ENCODE assay signal across 21 cellular contexts in the genomic region with DNA sequence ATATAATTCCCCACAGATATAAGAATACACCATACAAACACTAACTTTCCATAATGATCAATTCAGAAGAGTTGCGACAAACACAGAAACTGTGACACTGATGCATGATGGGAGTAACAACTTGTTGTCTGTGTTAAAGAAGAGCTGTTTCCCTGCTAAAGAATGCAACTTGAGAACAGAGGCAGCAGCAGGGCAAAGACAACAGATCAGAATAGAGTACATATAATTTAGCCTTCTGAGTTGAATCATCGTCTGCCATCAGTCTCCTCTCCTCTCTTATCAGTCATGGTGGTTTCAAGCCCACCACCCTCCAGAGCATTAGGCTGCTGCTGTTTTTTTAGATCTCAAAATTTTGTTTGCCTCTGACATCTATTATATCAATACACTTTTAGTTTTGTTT.
A peak's percentile ranks its signal among the peaks of the same experiment; 100 is the strongest.
DNase-seq lines count a peak whose midpoint lies in the region; TF ChIP-seq lines count a peak whose summit lies in the region.
"Had no signal": no experiment of that assay in that cellular context is flagged by ENCODE, and none has a peak within 500 bp of the region (broad histone marks: within the 10 kb centered on the region; RNA-seq: fewer than 3 reads in every experiment).

No MANE protein-coding gene starts in this region.

- WGBS in smooth muscle cell (ENCODE audit: low lambda C conversion rate), result 46% methylated on average over 2 of the region's 2 CpGs

- no peaks in the 10 kb centered on the region for H3K9me3 ChIP-seq in smooth muscle cell (replicated peaks; ENCODE audit: low read depth)
- no peaks in the 10 kb centered on the region for H3K9me3 ChIP-seq in Peyer's patch

- no peak overlapping the region for H2AFZ ChIP-seq in smooth muscle cell (ENCODE audit: low read depth)

- H3K4me3 ChIP-seq in brain microvascular endothelial cell (ENCODE audit: low read depth, low read length) (no peak overlapping the region), smooth muscle cell (no peak overlapping the region), Peyer's patch (no peak overlapping the region)

- in situ Hi-C loops in brain microvascular endothelial cell (cut with HindIII; ENCODE audit: low pct_ligation_motif_present, low sequenced_read_pairs), result no loop called here

- H3K79me2 ChIP-seq in smooth muscle cell (ENCODE audit: low read depth), result no peaks in the 10 kb centered on the region

- no peak for TF ChIP-seq POLR2A in Peyer's patch (IDR thresholded peaks at IDR 0.05)

- no peaks in the 10 kb centered on the region for H4K20me1 ChIP-seq in smooth muscle cell (ENCODE audit: low read depth)

- H3K27ac ChIP-seq in brain microvascular endothelial cell (no peak overlapping the region), smooth muscle cell (ENCODE audit: low read depth) (peak overlapping the region; percentile 48), Peyer's patch (no peak overlapping the region)
- H3K27ac ChIP-seq: HL-60 had no signal

- H3K4me1 ChIP-seq in smooth muscle cell (ENCODE audit: low read depth) (peaks cover 22% of the 10 kb centered on the region), Peyer's patch (no peaks in the 10 kb centered on the region)

- TF ChIP-seq CTCF in brain microvascular endothelial cell (IDR thresholded peaks at IDR 0.05; ENCODE audit: low read depth, low read length, missing control alignments), result no peak
- TF ChIP-seq CTCF in smooth muscle cell (IDR thresholded peaks at IDR 0.05; ENCODE audit: borderline replicate concordance, insufficient read depth, poor library complexity, severe bottlenecking), result no peak
- TF ChIP-seq CTCF in Peyer's patch (IDR thresholded peaks at IDR 0.05), result no peak

- DNase-seq in NCI-H146 (lab: John Stamatoyannopoulos, UW) (peak; percentile 28), NCI-H146 treated with DMSO at 0.1 percent for 48 hours (lab: John Stamatoyannopoulos, UW; ENCODE audit: unreplicated experiment) (no peak), NCI-H69 (lab: John Stamatoyannopoulos, UW) (peak; percentile 12), brain microvascular endothelial cell (peak; percentile 40), smooth muscle cell (lab: John Stamatoyannopoulos, UW; ENCODE audit: unreplicated experiment) (no peak), DMS 273 treated with DMSO at 0.1 percent for 48 hours (lab: John Stamatoyannopoulos, UW) (no peak), Peyer's patch (no peak)
- DNase-seq: 8988T; AML-193; C1 segment of cervical spinal cord; CD8-positive, alpha-beta T cell; DMS153; GDM1; GOT3; HCEC 1CT; KBM-7; NCI-H1105; NCI-H1694; NCI-H2081; NCI-H446 had no signal

- H3K9ac ChIP-seq in smooth muscle cell (ENCODE audit: low read depth), result no peak overlapping the region

- no peaks in the 10 kb centered on the region for H3F3A ChIP-seq in smooth muscle cell (ENCODE audit: low read depth)

- H3K27me3 ChIP-seq in brain microvascular endothelial cell (replicated peaks), result no peaks in the 10 kb centered on the region
- H3K27me3 ChIP-seq in smooth muscle cell (ENCODE audit: low read depth), result no peaks in the 10 kb centered on the region
- no peaks in the 10 kb centered on the region for H3K27me3 ChIP-seq in Peyer's patch

- H3K4me2 ChIP-seq in smooth muscle cell, result peak overlapping the region; percentile 30

- H3K36me3 ChIP-seq in brain microvascular endothelial cell (replicated peaks) (no peaks in the 10 kb centered on the region), smooth muscle cell (ENCODE audit: low read depth) (no peaks in the 10 kb centered on the region), Peyer's patch (no peaks in the 10 kb centered on the region)

Comparison
In these comparisons a context has a peak if more than half of its experiments do, and no peak if none do; other contexts are left out.
1. DNase-seq: peak in NCI-H146 (single experiment), NCI-H69 (single experiment) and brain microvascular endothelial cell (single experiment); none in NCI-H146 treated with DMSO at 0.1 percent for 48 hours (single experiment), smooth muscle cell (single experiment), DMS 273 treated with DMSO at 0.1 percent for 48 hours (single experiment) and Peyer's patch (0 of 3).